In the genomic region with DNA sequence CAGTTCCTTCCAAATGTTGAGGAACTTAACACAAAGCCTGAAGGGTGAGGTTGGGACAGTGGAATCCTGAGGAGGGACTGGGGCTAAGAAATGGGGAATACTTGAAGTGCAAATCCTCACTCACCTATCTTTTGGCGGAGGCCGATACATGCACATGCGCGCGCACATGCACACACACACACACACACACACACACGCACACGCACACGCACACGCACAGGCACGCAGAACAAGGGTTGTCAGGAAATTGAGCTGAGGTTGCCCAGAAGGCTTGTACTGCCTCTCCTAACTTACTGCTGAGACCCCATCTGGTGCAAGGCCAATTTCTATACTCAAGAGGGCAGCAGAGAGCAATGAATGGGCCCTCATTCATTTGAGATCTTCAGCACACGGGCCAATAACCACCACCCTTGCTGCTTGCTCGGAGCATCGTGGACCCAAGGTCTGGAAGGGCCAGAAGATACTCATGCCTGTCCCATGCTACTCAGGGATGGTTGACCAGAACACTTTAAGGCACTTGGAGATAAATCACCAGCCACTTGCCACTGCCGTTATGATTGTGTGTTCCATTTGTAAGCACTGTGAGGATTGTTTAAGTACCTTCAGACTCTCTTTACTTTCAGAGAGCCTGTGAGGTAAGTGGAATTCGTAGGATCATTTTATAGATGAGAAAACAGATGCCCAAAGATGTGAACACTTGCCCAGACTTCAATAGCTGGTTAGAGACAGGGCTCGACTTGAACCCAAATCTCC, we compare ENCODE assay signal across 8 cellular contexts. TPM values are rescaled to one million over a fixed set of nuclear protein-coding genes. Genes with fewer than 3 reads are reported as not detected.
DNase-seq lines count a peak whose midpoint lies in the region; ATAC-seq and TF ChIP-seq lines count a peak whose summit lies in the region.

No MANE protein-coding gene starts in this region.

- no peaks in the 10 kb centered on the region for H3K27me3 Mint-ChIP-seq in CD8-positive, alpha-beta T cell (ENCODE audit: low read depth)

- H3K27me3 ChIP-seq in CD8-positive, alpha-beta T cell (ENCODE audit: insufficient read depth, low read length): no peaks in the 10 kb centered on the region
- H3K27me3 ChIP-seq in lung (ENCODE audit: control insufficient read depth, insufficient read depth): no peaks in the 10 kb centered on the region

- H3K36me3 ChIP-seq in CD8-positive, alpha-beta T cell (ENCODE audit: insufficient read depth, low read length): no peaks in the 10 kb centered on the region
- H3K36me3 ChIP-seq in lung (ENCODE audit: control insufficient read depth in 2 of 2, insufficient read depth in 2 of 2, low read length in 2 of 2): no peaks in the 10 kb centered on the region

- CTCF ChIA-PET in CD8-positive, alpha-beta T cell (lab: Charles Lee): interaction anchor here (0.5 to 5.7 kb wide), 8 partner anchors 11 to 1539 kb away, joined by 3 to 69 read pairs (median 4); no protein-coding TSS in a partner anchor

- peak; percentile 61 for TF ChIP-seq CTCF in CD8-positive, alpha-beta T cell (IDR thresholded peaks at IDR 0.05)
- peak; percentile 77 for TF ChIP-seq CTCF in lung (IDR thresholded peaks at IDR 0.05; ENCODE audit: control extremely low read depth, extremely low read depth)

- no peak overlapping the region for H3K4me3 ChIP-seq in CD8-positive, alpha-beta T cell (ENCODE audit: low read depth, low read length)
- no peak overlapping the region for H3K4me3 ChIP-seq in lung

- intact Hi-C loops in CD8-positive, alpha-beta T cell (cut with DNase I, micrococcal nuclease): loop anchor here (1.0 to 2.0 kb wide), 4 partner anchors 17 to 273 kb away; no protein-coding TSS in a partner anchor

- H3K4me1 Mint-ChIP-seq in CD8-positive, alpha-beta T cell (ENCODE audit: low read depth): peaks cover 7% of the 10 kb centered on the region

- no peaks in the 10 kb centered on the region for H3K4me1 ChIP-seq in CD8-positive, alpha-beta T cell (ENCODE audit: insufficient read depth, low read length)
- H3K4me1 ChIP-seq in lung (ENCODE audit: control insufficient read depth in 2 of 2, insufficient read depth in 2 of 2, low read length in 2 of 2): peaks cover 0 to 3% of the 10 kb centered on the region in 2 donors

- peak; percentile 40 to 75 (median 66) for DNase-seq in CD8-positive, alpha-beta T cell
- DNase-seq in NCI-H69 (lab: John Stamatoyannopoulos, UW) (peak; percentile 88), dermis blood vessel endothelial cell (peak; percentile 89), lung (ENCODE audit: low spot score) (peak; percentile 74)
- DNase-seq in activated CD4-positive, alpha-beta T cell treated with anti-CD3 and anti-CD28 coated beads for 48 hours: peak; percentile 79
- peak; percentile 13 to 38 for DNase-seq in stimulated activated CD8-positive, alpha-beta memory T cell treated with anti-CD3 and anti-CD28 coated beads, Interleukin-15, amount 100 ng/mL, for 4 hours (ENCODE audit: low read depth in 2 of 2)

- ATAC-seq in CD8-positive, alpha-beta T cell: peak; percentile 99
- peak; percentile 89 for ATAC-seq in GM19397 (IDR thresholded peaks at IDR 0.05; ENCODE audit: unreplicated experiment)
- peak; percentile 81 for ATAC-seq in HG03520 (IDR thresholded peaks at IDR 0.05; ENCODE audit: unreplicated experiment)
- ATAC-seq in lung (ENCODE audit: insufficient read depth, low FRiP score): peak; percentile 89

- no peaks in the 10 kb centered on the region for H3K9me3 Mint-ChIP-seq in CD8-positive, alpha-beta T cell

- no peaks in the 10 kb centered on the region for H3K36me3 Mint-ChIP-seq in CD8-positive, alpha-beta T cell

- no peak overlapping the region for H3K27ac ChIP-seq in CD8-positive, alpha-beta T cell (ENCODE audit: low read depth, low read length)
- H3K27ac ChIP-seq in lung (ENCODE audit: low read depth in 1 of 2, low read length in 1 of 2): no peak overlapping the region

- WGBS in lung, 2 donors: 11 to 18% methylated on average over 16 of the region's 16 CpGs

- no peak overlapping the region for H3K27ac Mint-ChIP-seq in CD8-positive, alpha-beta T cell

- H3K4me3 Mint-ChIP-seq in CD8-positive, alpha-beta T cell: peak overlapping the region; percentile 42

- no peaks in the 10 kb centered on the region for H3K9me3 ChIP-seq in CD8-positive, alpha-beta T cell (ENCODE audit: low read length)
- H3K9me3 ChIP-seq in lung (ENCODE audit: control insufficient read depth in 2 of 2, insufficient read depth in 1 of 2, low read length in 1 of 2): no peaks in the 10 kb centered on the region

- POLR2A ChIA-PET in CD8-positive, alpha-beta T cell (lab: Charles Lee): no interaction called here

RNA-seq across cellular contexts. Expression of a gene that starts 21.5 kb away (rescaled TPM):
- total RNA-seq in CD8-positive, alpha-beta T cell: 100 to 1,000 TPM; 808 to 815 TPM
- total RNA-seq in dermis blood vessel endothelial cell (250 and 286 TPM in 2 replicates), lung (100 to 1,000 TPM; 370 to 527 TPM)
- 100 to 1,000 TPM; 504 to 645 TPM for polyA plus RNA-seq in lung

RNA-seq across cellular contexts. Expression of a gene that starts 45.7 kb away (rescaled TPM):
- total RNA-seq in CD8-positive, alpha-beta T cell: 10 to 100 TPM; 43.4 to 44.1 TPM
- 11.4 and 14.8 TPM in 2 replicates for total RNA-seq in dermis blood vessel endothelial cell
- 10 to 100 TPM; 15.6 to 60.6 TPM for total RNA-seq in lung
- polyA plus RNA-seq in lung: 10 to 100 TPM; 12.6 to 27.3 TPM

RNA-seq across cellular contexts. Expression of a gene that starts 45.8 kb away (rescaled TPM):
- 10 to 100 TPM; 60.9 to 69.1 TPM for total RNA-seq in CD8-positive, alpha-beta T cell
- total RNA-seq in dermis blood vessel endothelial cell (20.2 and 28.1 TPM in 2 replicates), lung (10 to 100 TPM; 18.5 to 22.1 TPM)
- 1 to 10 TPM; 4.4 to 6.1 TPM for polyA plus RNA-seq in lung

Comparison
In these comparisons a context has a peak if more than half of its experiments do, and no peak if none do; other contexts are left out.
1. DNase-seq: peak in every context shown above with its lines; median percentile 89 in dermis blood vessel endothelial cell; 88 in NCI-H69; 79 in activated CD4-positive, alpha-beta T cell treated with anti-CD3 and anti-CD28 coated beads for 48 hours; 74 in lung; 66 in CD8-positive, alpha-beta T cell; 26 in stimulated activated CD8-positive, alpha-beta memory T cell treated with anti-CD3 and anti-CD28 coated beads, Interleukin-15, amount 100 ng/mL, for 4 hours.